In the genomic region with DNA sequence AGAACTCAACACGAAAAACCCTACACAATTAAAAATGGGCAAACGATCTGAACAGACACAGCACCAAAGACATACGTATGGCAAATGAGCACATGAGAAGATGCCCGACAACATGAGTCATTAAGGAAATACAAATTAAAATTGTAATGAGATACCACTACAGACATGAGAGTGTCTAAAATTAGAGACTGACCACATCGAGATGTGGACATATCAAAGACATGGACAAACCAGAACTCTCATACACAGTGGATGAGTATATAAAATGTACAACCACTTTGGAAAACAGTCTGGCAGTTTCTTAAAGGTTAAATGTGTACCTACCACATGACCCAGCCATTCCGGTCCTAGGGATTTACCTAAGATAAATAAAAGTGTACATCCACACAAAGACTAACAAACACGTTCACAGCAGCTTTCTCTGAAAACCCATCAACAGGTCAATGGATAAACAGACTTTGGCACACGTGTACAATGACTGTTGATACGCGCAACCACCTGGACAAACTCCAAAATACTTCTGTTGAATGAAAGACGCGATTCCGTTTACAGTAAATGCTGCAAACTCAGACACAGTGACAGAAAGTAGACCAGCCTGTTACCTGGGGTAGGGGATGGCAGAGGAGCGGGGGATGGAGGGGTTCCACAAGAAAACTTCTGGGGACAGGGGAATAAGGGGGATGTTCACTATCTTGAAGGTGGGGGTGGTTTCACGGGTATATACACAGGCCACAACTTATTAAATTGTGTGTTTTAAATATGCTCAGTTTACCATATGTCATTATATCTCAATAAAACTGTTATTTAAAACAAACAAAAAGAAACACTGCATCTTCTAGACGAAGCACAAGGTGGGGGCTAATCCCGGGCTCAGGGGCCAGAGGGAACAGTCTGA, we compare ENCODE assay signal across 8 cellular contexts. TPM values are rescaled to one million over a fixed set of nuclear protein-coding genes. Genes with fewer than 3 reads are reported as not detected.
DNase-seq lines count a peak whose midpoint lies in the region; ATAC-seq lines count a peak whose summit lies in the region.

No MANE protein-coding gene starts in this region.

- no peaks in the 10 kb centered on the region for H3K27me3 Mint-ChIP-seq in CD4-positive, alpha-beta memory T cell
- no peaks in the 10 kb centered on the region for H3K27me3 Mint-ChIP-seq in activated naive CD8-positive, alpha-beta T cell

- H3K79me2 ChIP-seq in Karpas-422 (ENCODE audit: low read length), result no peaks in the 10 kb centered on the region

- POLR2A ChIA-PET in CD4-positive, alpha-beta memory T cell (lab: Charles Lee; ENCODE audit: partially characterized antibody), result interaction anchor here (1.9 to 6.0 kb wide), 6 partner anchors 11 to 364 kb away, joined by 5 to 245 read pairs (median 12); partner anchors contain the start of gene PPP1R2

- peak in 3 of 5 donors; percentile 21 to 60 (median 35) for DNase-seq in CD4-positive, alpha-beta memory T cell
- DNase-seq in Karpas-422 (no peak), HPDE6-E6E7 (ENCODE audit: extremely low spot score) (no peak)

- H3K9me2 ChIP-seq in Karpas-422 (replicated peaks; ENCODE audit: insufficient read depth, low read length), result no peaks in the 10 kb centered on the region

- H3K9me3 ChIP-seq in CD4-positive, alpha-beta memory T cell (ENCODE audit: control insufficient read depth in 1 of 2, low read length in 2 of 2), result no peaks in the 10 kb centered on the region
- no peaks in the 10 kb centered on the region for H3K9me3 ChIP-seq in Karpas-422 (ENCODE audit: low read length)
- no peaks in the 10 kb centered on the region for H3K9me3 ChIP-seq in muscle layer of duodenum (ENCODE audit: control insufficient read depth in 1 of 2, low read length in 2 of 2)

- peak overlapping the region; percentile 76 for H3K4me2 ChIP-seq in Karpas-422 (ENCODE audit: low read depth, low read length, poor library complexity, severe bottlenecking)

- CTCF ChIA-PET in CD4-positive, alpha-beta memory T cell (lab: Charles Lee; ENCODE audit: partially characterized antibody), result interaction anchor here (1.5 to 15.9 kb wide), 4 partner anchors 9 to 55 kb away, joined by 10 to 479 read pairs (median 16); no protein-coding TSS in a partner anchor

- H3K4me3 Mint-ChIP-seq in CD4-positive, alpha-beta memory T cell, result peak overlapping the region; percentile 89 to 99 (median 96)
- H3K4me3 Mint-ChIP-seq in activated naive CD8-positive, alpha-beta T cell, result peak overlapping the region; percentile 91

- peaks cover 66% of the 10 kb centered on the region for H3K4me1 ChIP-seq in CD4-positive, alpha-beta memory T cell (ENCODE audit: insufficient read depth, low read length)
- H3K4me1 ChIP-seq in Karpas-422 (ENCODE audit: low read length) (peaks cover 48% of the 10 kb centered on the region), muscle layer of duodenum (ENCODE audit: control insufficient read depth in 1 of 2, insufficient read depth in 2 of 2, low read length in 2 of 2) (peaks cover 0 to 40% of the 10 kb centered on the region in 2 donors)

- H3K9me3 Mint-ChIP-seq in CD4-positive, alpha-beta memory T cell, result no peaks in the 10 kb centered on the region
- no peaks in the 10 kb centered on the region for H3K9me3 Mint-ChIP-seq in activated naive CD8-positive, alpha-beta T cell (ENCODE audit: low read depth)

- peaks cover 0 to 12% of the 10 kb centered on the region in 2 donors for H3K36me3 Mint-ChIP-seq in CD4-positive, alpha-beta memory T cell
- peaks cover 3% of the 10 kb centered on the region for H3K36me3 Mint-ChIP-seq in activated naive CD8-positive, alpha-beta T cell

- H4K20me1 ChIP-seq in Karpas-422 (ENCODE audit: insufficient read depth, low read depth, low read length), result peaks cover 10% of the 10 kb centered on the region; the same call in 1 of the 2 replicates

- H3K9ac ChIP-seq in Karpas-422 (ENCODE audit: low read length), result peak overlapping the region; percentile 72

- H3K4me1 Mint-ChIP-seq in CD4-positive, alpha-beta memory T cell, result peaks cover 33 to 67% (median 49%) of the 10 kb centered on the region in 4 donors
- peaks cover 57% of the 10 kb centered on the region for H3K4me1 Mint-ChIP-seq in activated naive CD8-positive, alpha-beta T cell (ENCODE audit: low read depth)

- H3K27ac Mint-ChIP-seq in CD4-positive, alpha-beta memory T cell, result peak overlapping the region; percentile 98 to 100 (median 99)
- H3K27ac Mint-ChIP-seq in activated naive CD8-positive, alpha-beta T cell, result peak overlapping the region; percentile 99

- intact Hi-C loops in CD4-positive, alpha-beta memory T cell (cut with micrococcal nuclease), result loop anchor here (1.0 kb wide), 1 partner anchor 10 kb away; no protein-coding TSS in a partner anchor

- peak overlapping the region; percentile 85 for H3K27ac ChIP-seq in CD4-positive, alpha-beta memory T cell (ENCODE audit: low read depth, low read length)
- no peak overlapping the region for H3K27ac ChIP-seq in Karpas-422 (ENCODE audit: low read length)
- H3K27ac ChIP-seq in muscle layer of duodenum (ENCODE audit: low read length), result no peak overlapping the region

- ATAC-seq in GM21786 (IDR thresholded peaks at IDR 0.05; ENCODE audit: unreplicated experiment) (no peak), GM21360 (IDR thresholded peaks at IDR 0.05; ENCODE audit: unreplicated experiment) (no peak), GM18861 (IDR thresholded peaks at IDR 0.05; ENCODE audit: unreplicated experiment) (no peak)

- H3K4me3 ChIP-seq in CD4-positive, alpha-beta memory T cell (ENCODE audit: low read length in 2 of 2), result peak overlapping the region; percentile 53 to 81
- H3K4me3 ChIP-seq in Karpas-422 (ENCODE audit: low read length) (peak overlapping the region; percentile 68; the same call in 1 of the 2 replicates), muscle layer of duodenum (ENCODE audit: low read depth in 1 of 2, low read length in 2 of 2) (peak overlapping the region; percentile 55 to 78)

- H3K27me3 ChIP-seq in CD4-positive, alpha-beta memory T cell (ENCODE audit: insufficient read depth, low read length), result no peaks in the 10 kb centered on the region
- H3K27me3 ChIP-seq in Karpas-422 (ENCODE audit: low read length) (no peaks in the 10 kb centered on the region), muscle layer of duodenum (ENCODE audit: low read depth, low read length) (no peaks in the 10 kb centered on the region)

- H2AFZ ChIP-seq in Karpas-422 (ENCODE audit: low read length), result 0 out of 2 replicates have a peak overlapping the region, but pooled peaks have one; percentile 25

- H3K36me3 ChIP-seq in CD4-positive, alpha-beta memory T cell (ENCODE audit: insufficient read depth, low read length), result no peaks in the 10 kb centered on the region
- no peaks in the 10 kb centered on the region for H3K36me3 ChIP-seq in Karpas-422 (ENCODE audit: insufficient read depth, low read length)
- no peaks in the 10 kb centered on the region for H3K36me3 ChIP-seq in muscle layer of duodenum (ENCODE audit: control insufficient read depth in 1 of 2, insufficient read depth in 2 of 2, low read length in 2 of 2)

RNA-seq across cellular contexts. Expression of gene TNK2, which starts 2.1 kb away (rescaled TPM):
- 100 to 1,000 TPM; 136 to 164 TPM for total RNA-seq in CD4-positive, alpha-beta memory T cell
- 1 to 10 TPM in 1 of 2 donors, under 1 TPM in 1; 0.18 to 3.4 TPM for polyA plus RNA-seq in CD4-positive, alpha-beta memory T cell
- 25.5 and 26.0 TPM in 2 replicates for total RNA-seq in Karpas-422 (2014; rRNA removed; shearing (Covaris generic); ENCODE audit: low replicate concordance)

Comparison
In these comparisons a context has a peak if more than half of its experiments do, and no peak if none do; other contexts are left out.
1. DNase-seq: peak in CD4-positive, alpha-beta memory T cell (3 of 5); none in Karpas-422 (single experiment) and HPDE6-E6E7 (single experiment).
2. Peak in every context shown above with its lines, with median percentiles within 50 percentile points of each other: H3K4me3 ChIP-seq.